Comparison of ENCODE assay signal across 8 cellular contexts in genomic region chrX:103585421-103586313, GRCh38. TPM values are rescaled to one million over a fixed set of nuclear protein-coding genes. Genes with fewer than 3 reads are reported as not detected.
DNase-seq lines count a peak whose midpoint lies in the region; ATAC-seq and TF ChIP-seq lines count a peak whose summit lies in the region.

TSS of gene TCEAL4 (plus strand) at chrX:103585515. CDS start at chrX:103586676, 1,161 bp downstream.

- DNase-seq in DMS53 treated with DMSO at 0.1 percent for 48 hours (lab: John Stamatoyannopoulos, UW; ENCODE audit: unreplicated experiment) (peak; percentile 9), IMR-90 (no peak), SK-N-SH (peak; percentile 71), breast epithelium (ENCODE audit: low spot score in 2 of 2) (peak; percentile 53 to 66), iPS-NIHi11 (ENCODE audit: low spot score) (peak; percentile 74), sigmoid colon (peak; percentile 85), NCI-H226 (no peak)

- no peaks in the 10 kb centered on the region for H3F3A ChIP-seq in SK-N-SH (replicated peaks; ENCODE audit: insufficient read depth)

- no peak for TF ChIP-seq RAD21 in IMR-90 (IDR thresholded peaks at IDR 0.05; ENCODE audit: low read length)
- no peak for TF ChIP-seq RAD21 in SK-N-SH (IDR thresholded peaks at IDR 0.05; ENCODE audit: low read length)

- H3K4me2 ChIP-seq in IMR-90 (ENCODE audit: low read depth, low read length): peak within 1 kb of the TSS; percentile 93
- H3K4me2 ChIP-seq in SK-N-SH: peak within 1 kb of the TSS; percentile 75

- H3K9ac ChIP-seq in IMR-90 (ENCODE audit: low read depth, low read length) (peak within 1 kb of the TSS; percentile 98), SK-N-SH (peak within 1 kb of the TSS; percentile 73)

- intact Hi-C loops in IMR-90 (cut with micrococcal nuclease) (loop anchor here (5.0 kb wide), 1 partner anchor 102 kb away; the partner anchor contains the start of gene MORF4L2), breast epithelium (cut with DNase I; ENCODE audit: low total_unique reads) (no loop called here), sigmoid colon (cut with DNase I) (loop anchor here (2.0 to 5.0 kb wide), 2 partner anchors 43 to 102 kb away; partner anchors contain the start of genes MORF4L2 and TCEAL1)

- no peaks in the 10 kb centered on the region for H4K20me1 ChIP-seq in IMR-90 (ENCODE audit: insufficient read depth, low read length)
- H4K20me1 ChIP-seq in SK-N-SH (ENCODE audit: insufficient read depth): no peaks in the 10 kb centered on the region

- peak; percentile 86 for ATAC-seq in GM21390 (IDR thresholded peaks at IDR 0.05; ENCODE audit: unreplicated experiment)
- ATAC-seq in IMR-90 (ENCODE audit: low read depth): peak; percentile 89

- H2BK120ac ChIP-seq in IMR-90 (ENCODE audit: low read depth, low read length): peak within 1 kb of the TSS; percentile 66

- no peaks in the 10 kb centered on the region for H3K27me3 ChIP-seq in IMR-90 (ENCODE audit: control insufficient read depth, insufficient read depth, low read length)
- no peaks in the 10 kb centered on the region for H3K27me3 ChIP-seq in SK-N-SH (ENCODE audit: insufficient read depth)
- peaks cover 0 to 13% of the 10 kb centered on the region in 2 donors for H3K27me3 ChIP-seq in breast epithelium
- no peaks in the 10 kb centered on the region for H3K27me3 ChIP-seq in sigmoid colon

- no peak within 1 kb of the TSS for H2BK15ac ChIP-seq in IMR-90 (ENCODE audit: low read depth, low read length)

- peak within 1 kb of the TSS; percentile 88 for H2BK5ac ChIP-seq in IMR-90 (ENCODE audit: low read depth, low read length, poor library complexity, severe bottlenecking)

- peak within 1 kb of the TSS; percentile 95 for H3K4ac ChIP-seq in IMR-90 (ENCODE audit: low read depth, low read length)

- CTCF ChIA-PET in IMR-90 (lab: Yijun Ruan, JAX) (no interaction called here), SK-N-SH (lab: Yijun Ruan, JAX) (no interaction called here)

- H3K27ac ChIP-seq in IMR-90 (ENCODE audit: insufficient read depth, low read length) (peak within 1 kb of the TSS; percentile 96), SK-N-SH (ENCODE audit: low read depth in 2 of 2, low read length in 1 of 2) (peak within 1 kb of the TSS; percentile 58 to 77), breast epithelium (peak within 1 kb of the TSS; percentile 89 to 95), sigmoid colon (peak within 1 kb of the TSS; percentile 87 to 92 (median 88))

- no TSS peak for BruUV-seq in IMR-90 (replicated peaks; lab: Mats Ljungman, UMichigan)

- TF ChIP-seq CTCF in IMR-90 (conservative IDR thresholded peaks at IDR 0.05; ENCODE audit: low read depth, low read length) (no peak), SK-N-SH (IDR thresholded peaks at IDR 0.05) (no peak), breast epithelium (IDR thresholded peaks at IDR 0.05) (no peak), sigmoid colon (IDR thresholded peaks at IDR 0.05) (no peak)

- H2AK5ac ChIP-seq in IMR-90 (ENCODE audit: low read depth, low read length): peak within 1 kb of the TSS; percentile 72; the same call in 1 of the 2 replicates

- POLR2A ChIA-PET in IMR-90 (lab: Charles Lee; ENCODE audit: unreplicated experiment): interaction anchor here (0.6 kb wide), 1 partner anchor 9 kb away, joined by 3 read pairs; no protein-coding TSS in a partner anchor
- POLR2A ChIA-PET in SK-N-SH (lab: Yijun Ruan, JAX): no interaction called here

- peak within 1 kb of the TSS; percentile 77; the same call in 1 of the 2 replicates for H3K18ac ChIP-seq in IMR-90 (ENCODE audit: low read depth, low read length)

- no peaks in the 10 kb centered on the region; the same call in 1 of the 2 replicates for H3K9me1 ChIP-seq in IMR-90 (ENCODE audit: insufficient read depth, low read length)

- peaks cover 6 to 24% of the 10 kb centered on the region in 2 experiments; a peak in 2 of 4 replicates for H3K79me1 ChIP-seq in IMR-90 (ENCODE audit: low read depth in 1 of 2, low read length in 2 of 2)

- H2AK9ac ChIP-seq in IMR-90 (replicated peaks; ENCODE audit: low read depth, low read length, poor library complexity): peak within 1 kb of the TSS; percentile 95

- no peak for TF ChIP-seq EP300 in SK-N-SH (IDR thresholded peaks at IDR 0.05; ENCODE audit: borderline replicate concordance in 1 of 2, low read depth in 1 of 2, low read length in 1 of 2)
- TF ChIP-seq EP300 in sigmoid colon (IDR thresholded peaks at IDR 0.05): no peak

- in situ Hi-C loops in IMR-90 (cut with MboI; ENCODE audit: low sequenced_read_pairs): no loop called here

- no peaks in the 10 kb centered on the region for H3K9me2 ChIP-seq in SK-N-SH

- H4K8ac ChIP-seq in IMR-90 (ENCODE audit: low read depth in 2 of 2, low read length in 2 of 2): peak within 1 kb of the TSS; percentile 93 to 96

- 20% methylated on average over 36 of the region's 56 CpGs; no CpG with 5 or more reads in 1 of the 2 experiments for WGBS in IMR-90 (ENCODE audit: extremely low coverage in 2 of 2, insufficient read length in 1 of 2), 2 experiments
- WGBS in SK-N-SH (ENCODE audit: low lambda C conversion rate): 5% methylated on average over 39 of the region's 56 CpGs
- 0 to 1% methylated on average over 56 of the region's 56 CpGs for WGBS in sigmoid colon, 2 donors

- TF ChIP-seq POLR2A in IMR-90 (IDR thresholded peaks at IDR 0.05; ENCODE audit: low read depth, low read length) (no peak), breast epithelium (IDR thresholded peaks at IDR 0.05) (no peak), sigmoid colon (IDR thresholded peaks at IDR 0.05) (peak; percentile 52 to 64)

- H3K4me3 ChIP-seq in IMR-90 (ENCODE audit: insufficient read depth, low read depth, low read length) (peak within 1 kb of the TSS; percentile 100), SK-N-SH (ENCODE audit: low read depth in 2 of 2, low read length in 1 of 2) (peak within 1 kb of the TSS; percentile 62 to 63), breast epithelium (peak within 1 kb of the TSS; percentile 59 to 71 (median 64)), sigmoid colon (peak within 1 kb of the TSS; percentile 47 to 65 (median 64))

- peak within 1 kb of the TSS; percentile 94 for H3K14ac ChIP-seq in IMR-90 (replicated peaks; ENCODE audit: low read depth, low read length)

- H3K36me3 ChIP-seq in IMR-90 (ENCODE audit: control insufficient read depth, insufficient read depth, low read length) (peaks cover 4% of the 10 kb centered on the region; the same call in 1 of the 2 replicates), SK-N-SH (replicated peaks in 1 of 2; ENCODE audit: control insufficient read depth in 1 of 2, insufficient read depth in 2 of 2, low read length in 1 of 2) (peaks cover 2 to 9% of the 10 kb centered on the region in 2 experiments), breast epithelium (no peaks in the 10 kb centered on the region), sigmoid colon (peaks cover 0 to 7% (median 0%) of the 10 kb centered on the region in 4 donors)

- peaks cover 7% of the 10 kb centered on the region; the same call in 1 of the 2 replicates for H3K79me2 ChIP-seq in SK-N-SH (ENCODE audit: insufficient read depth)

- H4K5ac ChIP-seq in IMR-90 (ENCODE audit: low read depth, low read length): peak within 1 kb of the TSS; percentile 95

- dilution Hi-C loops in IMR-90 (cut with HindIII; ENCODE audit: low sequenced_read_pairs, unreplicated experiment): no loop called here

- H3K9me3 ChIP-seq in IMR-90 (ENCODE audit: control insufficient read depth, insufficient read depth, low read length) (no peaks in the 10 kb centered on the region), SK-N-SH (no peaks in the 10 kb centered on the region), breast epithelium (peaks cover 0 to 9% of the 10 kb centered on the region in 2 donors), sigmoid colon (no peaks in the 10 kb centered on the region)

- no peaks in the 10 kb centered on the region; the same call in 1 of the 2 replicates for H3K4me1 ChIP-seq in IMR-90 (ENCODE audit: control insufficient read depth, insufficient read depth, low read length)
- H3K4me1 ChIP-seq in SK-N-SH (ENCODE audit: control insufficient read depth in 1 of 2, insufficient read depth in 2 of 2, low read depth in 1 of 2, low read length in 1 of 2): peaks cover 0 to 2% of the 10 kb centered on the region in 2 experiments; a peak in 1 of 4 replicates
- H3K4me1 ChIP-seq in breast epithelium: no peaks in the 10 kb centered on the region
- H3K4me1 ChIP-seq in sigmoid colon: peaks cover 0 to 13% (median 0%) of the 10 kb centered on the region in 4 donors

- H2AFZ ChIP-seq in IMR-90 (replicated peaks; ENCODE audit: low read length, poor library complexity) (peak within 1 kb of the TSS; percentile 94), SK-N-SH (ENCODE audit: low read depth) (peak within 1 kb of the TSS; percentile 78)

- H3K56ac ChIP-seq in IMR-90 (ENCODE audit: extremely low read depth, insufficient read depth, low read length): peak within 1 kb of the TSS; percentile 38

- peak within 1 kb of the TSS; percentile 84 for H4K91ac ChIP-seq in IMR-90 (ENCODE audit: insufficient read depth, low read depth, low read length)

- no peak within 1 kb of the TSS for H2BK20ac ChIP-seq in IMR-90 (ENCODE audit: low read depth, low read length)

- H3K23ac ChIP-seq in IMR-90 (ENCODE audit: low read depth, low read length): peak within 1 kb of the TSS; percentile 98

TF ChIP-seq in IMR-90, 13 proteins besides CTCF, POLR2A, EP300 and RAD21 (continues in another document):
- no peak for TF ChIP-seq NFE2L2 (IDR thresholded peaks at IDR 0.05; ENCODE audit: low read depth, low read length)
- TF ChIP-seq CEBPB (IDR thresholded peaks at IDR 0.05; ENCODE audit: low read depth, low read length): no peak
- TF ChIP-seq MAZ (IDR thresholded peaks at IDR 0.05; ENCODE audit: borderline replicate concordance, low read depth, low read length): no peak
- TF ChIP-seq RCOR1 (IDR thresholded peaks at IDR 0.05; ENCODE audit: insufficient replicate concordance, low read length): no peak
- TF ChIP-seq CHD1 (IDR thresholded peaks at IDR 0.05; ENCODE audit: low read depth, low read length): no peak

TF ChIP-seq in SK-N-SH, 30 proteins besides CTCF, POLR2A, EP300 and RAD21 (continues in another document):
- peak; percentile 80 for TF ChIP-seq USF1 (IDR thresholded peaks at IDR 0.05; ENCODE audit: borderline replicate concordance, low read depth)

RNA-seq across cellular contexts. Expression of gene TCEAL4, which starts in this region (rescaled TPM):
- total RNA-seq in IMR-90 (2012; rRNA removed): 11.1 and 16.7 TPM in 2 replicates
- polyA plus RNA-seq in IMR-90 (2012; rRNA removed): 27.3 and 31.9 TPM in 2 replicates
- 8.5 and 18.2 TPM in 2 replicates for polyA plus RNA-seq in IMR-90 (2012; cell fraction: cytosol; rRNA removed)
- polyA plus RNA-seq in IMR-90 (2012; cell fraction: nucleus; rRNA removed; ENCODE audit: low replicate concordance): 7.3 and 25.4 TPM in 2 replicates
- 39.1 and 40.9 TPM in 2 replicates for polyA plus RNA-seq in SK-N-SH (2012; rRNA removed)
- 51.1 and 77.7 TPM in 2 replicates for polyA plus RNA-seq in SK-N-SH (2012; cell fraction: cytosol; rRNA removed)
- polyA plus RNA-seq in SK-N-SH (2012; cell fraction: nucleus; rRNA removed): 33.1 and 36.4 TPM in 2 replicates
- 100 to 1,000 TPM in 2 of 3 donors, 10 to 100 TPM in 1; 99.9 to 216 (median 113) TPM for total RNA-seq in breast epithelium
- 100 to 1,000 TPM; 127 to 366 (median 178) TPM for total RNA-seq in sigmoid colon
- 100 to 1,000 TPM in 1 of 3 donors, 10 to 100 TPM in 2; 54.8 to 117 (median 62.1) TPM for polyA plus RNA-seq in sigmoid colon

Comparison
In these comparisons a context has a peak if more than half of its experiments do, and no peak if none do; other contexts are left out.
1. DNase-seq: peak in DMS53 treated with DMSO at 0.1 percent for 48 hours (single experiment), SK-N-SH (single experiment), breast epithelium (2 of 2), iPS-NIHi11 (single experiment) and sigmoid colon (single experiment); none in IMR-90 (single experiment) and NCI-H226 (single experiment).
2. POLR2A ChIP-seq: peak in sigmoid colon (2 of 2); none in IMR-90 (single experiment) and breast epithelium (single experiment).
3. Peak in every context shown above with its lines, with median percentiles within 50 percentile points of each other: H3K27ac ChIP-seq and H3K4me3 ChIP-seq.